Comparison of ENCODE assay signal across 8 cellular contexts in genomic region chr21:28885853-28886177, GRCh38.
DNase-seq lines count a peak whose midpoint lies in the region; ATAC-seq and TF ChIP-seq lines count a peak whose summit lies in the region.

No MANE protein-coding gene starts in this region.

- no peak for TF ChIP-seq CTCF in activated CD8-positive, alpha-beta T cell treated with anti-CD3 and anti-CD28 coated beads for 36 hours (IDR thresholded peaks at IDR 0.05)
- TF ChIP-seq CTCF in left lung (IDR thresholded peaks at IDR 0.05) (no peak), transverse colon (IDR thresholded peaks at IDR 0.05) (no peak)

- H3K27me3 Mint-ChIP-seq in activated T-cell treated with anti-CD3 and anti-CD28 coated beads, Interleukin-2, amount 50 U/mL, for 72 hours (ENCODE audit: low read depth), result no peaks in the 10 kb centered on the region
- H3K27me3 Mint-ChIP-seq in activated CD8-positive, alpha-beta T cell treated with anti-CD3 and anti-CD28 coated beads for 36 hours, result no peaks in the 10 kb centered on the region

- peaks cover 21% of the 10 kb centered on the region for H3K4me1 Mint-ChIP-seq in activated T-cell treated with anti-CD3 and anti-CD28 coated beads, Interleukin-2, amount 50 U/mL, for 72 hours (ENCODE audit: low read depth)
- peaks cover 11% of the 10 kb centered on the region for H3K4me1 Mint-ChIP-seq in activated CD8-positive, alpha-beta T cell treated with anti-CD3 and anti-CD28 coated beads for 36 hours (ENCODE audit: low read depth)

- no peaks in the 10 kb centered on the region for H3K9me3 Mint-ChIP-seq in activated T-cell treated with anti-CD3 and anti-CD28 coated beads, Interleukin-2, amount 50 U/mL, for 72 hours
- H3K9me3 Mint-ChIP-seq in activated CD8-positive, alpha-beta T cell treated with anti-CD3 and anti-CD28 coated beads for 36 hours, result no peaks in the 10 kb centered on the region

- no peak for ATAC-seq in activated T-cell treated with anti-CD3 and anti-CD28 coated beads, Interleukin-2, amount 50 U/mL, for 72 hours (replicated peaks in 1 of 2)
- no peak for ATAC-seq in activated CD8-positive, alpha-beta T cell treated with anti-CD3 and anti-CD28 coated beads for 36 hours
- ATAC-seq in left lung, result no peak
- ATAC-seq in GM18520 (IDR thresholded peaks at IDR 0.05; ENCODE audit: unreplicated experiment), result no peak
- ATAC-seq in GM18511 (IDR thresholded peaks at IDR 0.05; ENCODE audit: unreplicated experiment), result no peak

- POLR2A ChIA-PET in activated CD8-positive, alpha-beta T cell treated with anti-CD3 and anti-CD28 coated beads for 36 hours (lab: Charles Lee), result interaction anchor here (0.6 to 1.7 kb wide), 2 partner anchors 18 to 21 kb away, joined by 3 to 5 read pairs; no protein-coding TSS in a partner anchor

- peaks cover 0 to 23% of the 10 kb centered on the region in 2 donors for H3K4me1 ChIP-seq in left lung
- H3K4me1 ChIP-seq in transverse colon, result peaks cover 0 to 16% (median 9%) of the 10 kb centered on the region in 4 donors

- no peak for TF ChIP-seq EP300 in transverse colon (IDR thresholded peaks at IDR 0.05; ENCODE audit: low read depth)

- no peak for DNase-seq in activated T-cell treated with anti-CD3 and anti-CD28 coated beads, Interleukin-2, amount 50 U/mL, for 72 hours
- no peak for DNase-seq in activated T-cell treated with anti-CD3 and anti-CD28 coated beads, Interleukin-2, amount 50 U/mL, for 48 hours
- DNase-seq in activated CD8-positive, alpha-beta T cell treated with anti-CD3 and anti-CD28 coated beads for 36 hours, result no peak
- DNase-seq in left lung, result no peak
- no peak for DNase-seq in transverse colon
- DNase-seq in occipital lobe (lab: John Stamatoyannopoulos, UW), result no peak

- CTCF ChIA-PET in activated CD8-positive, alpha-beta T cell treated with anti-CD3 and anti-CD28 coated beads for 36 hours (lab: Charles Lee), result interaction anchor here (0.6 to 3.4 kb wide), 2 partner anchors 38 to 140 kb away, joined by 3 to 18 read pairs; no protein-coding TSS in a partner anchor

- peak overlapping the region; percentile 84 to 94 for H3K4me3 Mint-ChIP-seq in activated T-cell treated with anti-CD3 and anti-CD28 coated beads, Interleukin-2, amount 50 U/mL, for 72 hours
- H3K4me3 Mint-ChIP-seq in activated CD8-positive, alpha-beta T cell treated with anti-CD3 and anti-CD28 coated beads for 36 hours, result peak overlapping the region; percentile 92

- TF ChIP-seq POLR2A in transverse colon (IDR thresholded peaks at IDR 0.05), result no peak

- H3K9me3 ChIP-seq in left lung (no peaks in the 10 kb centered on the region), transverse colon (no peaks in the 10 kb centered on the region)

- H3K36me3 Mint-ChIP-seq in activated T-cell treated with anti-CD3 and anti-CD28 coated beads, Interleukin-2, amount 50 U/mL, for 72 hours (ENCODE audit: insufficient read depth in 2 of 2), result peaks cover 2 to 8% of the 10 kb centered on the region in 2 donors
- H3K36me3 Mint-ChIP-seq in activated CD8-positive, alpha-beta T cell treated with anti-CD3 and anti-CD28 coated beads for 36 hours (ENCODE audit: low read depth), result peaks cover 8% of the 10 kb centered on the region

- H3K27ac Mint-ChIP-seq in activated T-cell treated with anti-CD3 and anti-CD28 coated beads, Interleukin-2, amount 50 U/mL, for 72 hours, result peak overlapping the region; percentile 97
- H3K27ac Mint-ChIP-seq in activated CD8-positive, alpha-beta T cell treated with anti-CD3 and anti-CD28 coated beads for 36 hours, result peak overlapping the region; percentile 99

- 85 to 89% methylated on average over 6 of the region's 6 CpGs for WGBS in transverse colon (ENCODE audit: low coverage in 1 of 2), 2 donors

- H3K4me3 ChIP-seq in left lung (no peak overlapping the region), transverse colon (peak overlapping the region in 1 of 4 donors; percentile 60)

- in situ Hi-C loops in transverse colon (cut with MboI; ENCODE audit: low pct_ligation_motif_present in 1 of 4, low pct_unique_long_range_greater_than_20kb in 1 of 4, low sequenced_read_pairs in 3 of 4), result no loop called here

- no peaks in the 10 kb centered on the region for H3K27me3 ChIP-seq in left lung
- peaks cover 3% of the 10 kb centered on the region for H3K27me3 ChIP-seq in transverse colon

- H3K36me3 ChIP-seq in left lung (peaks cover 0 to 17% of the 10 kb centered on the region in 2 donors), transverse colon (peaks cover 0 to 13% (median 3%) of the 10 kb centered on the region in 4 donors)

- H3K27ac ChIP-seq in left lung (peak overlapping the region; percentile 95 to 96), transverse colon (peak overlapping the region; percentile 90 to 96 (median 92))

- intact Hi-C loops in activated CD8-positive, alpha-beta T cell treated with anti-CD3 and anti-CD28 coated beads for 36 hours (cut with micrococcal nuclease), result no loop called here
- intact Hi-C loops in left lung (cut with DNase I), result no loop called here
- intact Hi-C loops in transverse colon (cut with DNase I; ENCODE audit: low total_unique reads), result no loop called here
